ENCODE assay signal across 16 cellular contexts in genomic region chr14:88352299-88353097, GRCh38. TPM values are rescaled to one million over a fixed set of nuclear protein-coding genes. Genes with fewer than 3 reads are reported as not detected.
DNase-seq lines count a peak whose midpoint lies in the region.
"Had no signal": no experiment of that assay in that cellular context is flagged by ENCODE, and none has a peak within 500 bp of the region (broad histone marks: within the 10 kb centered on the region; RNA-seq: fewer than 3 reads in every experiment).

No MANE protein-coding gene starts in this region.

- H3K27ac ChIP-seq in mesenchymal stem cell (ENCODE audit: low read length, poor library complexity, severe bottlenecking): no peak overlapping the region
- H3K27ac ChIP-seq: BLaER1 had no signal

- H4K8ac ChIP-seq in mesenchymal stem cell (ENCODE audit: low read length): no peak overlapping the region

- no peaks in the 10 kb centered on the region for H3K9me3 ChIP-seq in mesenchymal stem cell (ENCODE audit: control insufficient read depth, low read length)
- H3K9me3 ChIP-seq: BLaER1, HAP-1 had no signal

- no peak overlapping the region for H3K18ac ChIP-seq in mesenchymal stem cell (ENCODE audit: low read depth in 1 of 2, low read length in 2 of 2)

- H3K14ac ChIP-seq in mesenchymal stem cell (ENCODE audit: low read length in 2 of 2): no peak overlapping the region

- H3K27me3 ChIP-seq in mesenchymal stem cell (ENCODE audit: control insufficient read depth in 1 of 2, insufficient read depth in 1 of 2, low read length in 2 of 2): peaks cover 0 to 1% of the 10 kb centered on the region in 2 experiments
- H3K27me3 ChIP-seq: BLaER1 had no signal

- in situ Hi-C loops in SK-MEL-5 (cut with HindIII; ENCODE audit: low pct_unique_long_range_greater_than_20kb, low sequenced_read_pairs): no loop called here

- H3K23ac ChIP-seq in mesenchymal stem cell (ENCODE audit: low read length in 2 of 2): no peak overlapping the region

- no peaks in the 10 kb centered on the region for H3K36me3 ChIP-seq in mesenchymal stem cell (ENCODE audit: control insufficient read depth in 1 of 2, insufficient read depth in 2 of 2, low read depth in 1 of 2, low read length in 2 of 2)
- H3K36me3 ChIP-seq: BLaER1, HAP-1 had no signal

- DNase-seq in DMS79 treated with DMSO at 0.1 percent for 48 hours (lab: John Stamatoyannopoulos, UW) (peak; percentile 97), NCI-H2029 treated with DMSO at 0.1 percent for 48 hours (lab: John Stamatoyannopoulos, UW) (peak; percentile 84), SK-MEL-5 (ENCODE audit: low read depth, low spot score) (peak; percentile 55), mesenchymal stem cell (no peak), T-helper 2 cell (no peak), activated T-cell treated with anti-CD3 and anti-CD28 coated beads for 4 hours (no peak)
- no peak for DNase-seq in central memory CD4-positive, alpha-beta T cell
- DNase-seq in stimulated activated CD4-positive, alpha-beta T cell treated with anti-CD3 and anti-CD28 coated beads, Interleukin-4, amount 100 ng/mL, for 4 hours: no peak
- DNase-seq: activated B cell treated with CpG ODN at 0.5 μM for 24 hours; stimulated activated CD4-positive, alpha-beta T cell treated with anti-CD3 and anti-CD28 coated beads, Interleukin-4, amount 100 ng/mL, for 24 hours had no signal

- H2AFZ ChIP-seq in mesenchymal stem cell (ENCODE audit: low read depth, low read length): no peak overlapping the region

- no peak overlapping the region for H3K4me2 ChIP-seq in mesenchymal stem cell (ENCODE audit: low read length, poor library complexity, severe bottlenecking)
- H3K4me2 ChIP-seq: BLaER1 had no signal

- H2BK15ac ChIP-seq in mesenchymal stem cell (ENCODE audit: low read depth, poor library complexity, severe bottlenecking): no peak overlapping the region

- no peak overlapping the region for H2AK5ac ChIP-seq in mesenchymal stem cell (ENCODE audit: low read length, severe bottlenecking)

- no peak overlapping the region for H2BK12ac ChIP-seq in mesenchymal stem cell (ENCODE audit: low read length in 2 of 2)

- H2BK120ac ChIP-seq in mesenchymal stem cell (ENCODE audit: low read depth, low read length): no peak overlapping the region

- peak overlapping the region; percentile 31 for H2BK5ac ChIP-seq in mesenchymal stem cell (ENCODE audit: low read depth, low read length, poor library complexity, severe bottlenecking)

- H3K4me3 ChIP-seq in mesenchymal stem cell (ENCODE audit: insufficient read depth in 1 of 2, low read depth in 1 of 2, low read length in 2 of 2): no peak overlapping the region
- H3K4me3 ChIP-seq: BLaER1, HAP-1 had no signal

- H3K79me1 ChIP-seq in mesenchymal stem cell (replicated peaks; ENCODE audit: low read length, poor library complexity, severe bottlenecking): no peaks in the 10 kb centered on the region

- no peaks in the 10 kb centered on the region for H3K4me1 ChIP-seq in mesenchymal stem cell (ENCODE audit: control insufficient read depth, insufficient read depth, low read depth, low read length)
- H3K4me1 ChIP-seq: HAP-1 had no signal

- H4K91ac ChIP-seq in mesenchymal stem cell (ENCODE audit: low read length): no peak overlapping the region

- H3K4ac ChIP-seq in mesenchymal stem cell (ENCODE audit: low read depth in 1 of 2, low read length in 2 of 2): no peak overlapping the region

- H3K9ac ChIP-seq in mesenchymal stem cell (ENCODE audit: low read length): no peak overlapping the region
- H3K9ac ChIP-seq: BLaER1 had no signal

- WGBS in mesenchymal stem cell: 69% methylated on average over 5 of the region's 6 CpGs

RNA-seq across cellular contexts. Expression of gene KCNK10, which starts 29.4 kb away (rescaled TPM):
- total RNA-seq in SK-MEL-5 (2014; rRNA removed; shearing (Covaris generic)): 0.69 and 1.9 TPM in 2 replicates
- 0.15 TPM in 1 of 2 replicates, not detected in the other for polyA plus RNA-seq in SK-MEL-5 (2015; cell fraction: cytosol; rRNA removed)
- 0.03 and 0.10 TPM in 2 replicates for polyA plus RNA-seq in SK-MEL-5 (2015; cell fraction: nucleus; rRNA removed)
- polyA plus RNA-seq in mesenchymal stem cell (2013, experiment 1 of 2): not detected
- not detected for polyA plus RNA-seq in mesenchymal stem cell (2013, experiment 2 of 2)
- total RNA-seq: activated T-helper 1 cell treated with anti-CD3 and anti-CD28 coated beads, Interleukin-12 subunit alpha, Interleukin-12 subunit beta, Interleukin-2, Interleukin-4 antibody, amounts not matched to agents 30 ng/mL and 10 ng/mL and 1 ng/mL, durations not matched to agents 14 hours and 24 hours and 36 hours; fibroblast of lung; left lobe of liver; subcutaneous adipose tissue had no signal
- polyA plus RNA-seq: fibroblast of lung had no signal

RNA-seq across cellular contexts. Expression of gene SPATA7, which starts 33.0 kb away (rescaled TPM):
- total RNA-seq in SK-MEL-5 (2014; rRNA removed; shearing (Covaris generic)): 8.5 and 12.2 TPM in 2 replicates
- polyA plus RNA-seq in SK-MEL-5 (2015; cell fraction: cytosol; rRNA removed): 2.4 and 5.1 TPM in 2 replicates
- 16.3 and 22.1 TPM in 2 replicates for polyA plus RNA-seq in SK-MEL-5 (2015; cell fraction: nucleus; rRNA removed)
- 13.4 TPM for polyA plus RNA-seq in mesenchymal stem cell (2013, experiment 1 of 2)
- polyA plus RNA-seq in mesenchymal stem cell (2013, experiment 2 of 2): 13.8 TPM

Comparison
In these comparisons a context has a peak if more than half of its experiments do, and no peak if none do; other contexts are left out.
1. DNase-seq: peak in DMS79 treated with DMSO at 0.1 percent for 48 hours (single experiment), NCI-H2029 treated with DMSO at 0.1 percent for 48 hours (single experiment) and SK-MEL-5 (single experiment); none in mesenchymal stem cell (single experiment), central memory CD4-positive, alpha-beta T cell (single experiment), T-helper 2 cell (0 of 5), stimulated activated CD4-positive, alpha-beta T cell treated with anti-CD3 and anti-CD28 coated beads, Interleukin-4, amount 100 ng/mL, for 4 hours (0 of 2) and activated T-cell treated with anti-CD3 and anti-CD28 coated beads for 4 hours (single experiment).